8 cellular contexts compared by ENCODE assay signal in the genomic region with DNA sequence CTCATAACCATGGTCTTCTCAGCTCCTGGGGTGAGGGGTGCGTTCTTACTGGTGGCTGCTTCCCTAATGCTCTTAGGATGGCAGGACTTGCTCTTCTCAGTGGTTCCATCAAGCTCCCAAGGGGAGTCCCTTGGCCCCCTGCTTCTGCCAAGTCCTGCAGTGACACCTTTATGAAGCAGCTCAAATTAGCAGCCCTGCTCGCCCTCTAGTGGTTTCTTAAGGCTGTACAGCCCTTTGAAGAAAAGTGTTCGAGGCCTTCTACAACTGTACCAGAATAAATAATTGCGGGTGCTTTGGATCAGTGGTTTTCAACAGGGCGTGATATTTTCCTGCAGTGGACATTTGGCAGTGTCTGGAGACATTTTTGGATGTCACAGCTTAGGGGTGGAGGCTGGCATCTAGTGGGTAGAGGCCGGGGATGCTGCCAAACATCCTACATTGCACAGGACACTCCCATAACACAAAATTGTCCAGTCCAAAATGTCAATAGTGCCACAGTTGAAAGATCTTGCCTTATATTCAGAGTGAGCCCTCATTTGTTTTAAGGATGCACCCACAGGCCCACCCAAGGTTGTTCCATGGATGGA.
DNase-seq lines count a peak whose midpoint lies in the region; ATAC-seq and TF ChIP-seq lines count a peak whose summit lies in the region.

No MANE protein-coding gene starts in this region.

- H3K4me1 ChIP-seq in A673 (ENCODE audit: insufficient read depth, low read length, poor library complexity, severe bottlenecking), result no peaks in the 10 kb centered on the region

- H3K4me1 Mint-ChIP-seq in activated naive CD8-positive, alpha-beta T cell treated with anti-CD3 and anti-CD28 coated beads, Interleukin-2, amount 50 U/mL, for 24 hours, result peaks cover 5% of the 10 kb centered on the region
- H3K4me1 Mint-ChIP-seq in stimulated activated memory B cell treated with anti-CD40 and anti-IgM and Interleukin-4, amounts not matched to agents 10 μg/mL and 1 μg/mL and 100 μg/mL, for 72 hours, result no peaks in the 10 kb centered on the region

- ATAC-seq in HG03135 (IDR thresholded peaks at IDR 0.05; ENCODE audit: unreplicated experiment), result peak; percentile 69
- ATAC-seq in activated naive CD8-positive, alpha-beta T cell treated with anti-CD3 and anti-CD28 coated beads, Interleukin-2, amount 50 U/mL, for 24 hours, result peak; percentile 49
- peak; percentile 54 for ATAC-seq in stimulated activated memory B cell treated with anti-CD40 and anti-IgM and Interleukin-4, amounts not matched to agents 10 μg/mL and 1 μg/mL and 100 μg/mL, for 72 hours
- ATAC-seq in HG03139 (IDR thresholded peaks at IDR 0.05; ENCODE audit: unreplicated experiment), result no peak

- intact Hi-C loops in A673 (cut with micrococcal nuclease; ENCODE audit: unreplicated experiment), result loop anchor here (5.0 kb wide), 1 partner anchor 513 kb away; no protein-coding TSS in a partner anchor

- DNase-seq in A673 (ENCODE audit: low spot score) (peak; percentile 63), GM12865 (ENCODE audit: low read depth) (peak; percentile 38), RPMI8226 (peak; percentile 40), left kidney (ENCODE audit: low read depth, low spot score) (peak; percentile 57)
- peak; percentile 9 for DNase-seq in activated naive CD8-positive, alpha-beta T cell treated with anti-CD3 and anti-CD28 coated beads, Interleukin-2, amount 50 U/mL, for 24 hours

- H3K36me3 Mint-ChIP-seq in activated naive CD8-positive, alpha-beta T cell treated with anti-CD3 and anti-CD28 coated beads, Interleukin-2, amount 50 U/mL, for 24 hours (ENCODE audit: low read depth), result no peaks in the 10 kb centered on the region
- no peaks in the 10 kb centered on the region for H3K36me3 Mint-ChIP-seq in stimulated activated memory B cell treated with anti-CD40 and anti-IgM and Interleukin-4, amounts not matched to agents 10 μg/mL and 1 μg/mL and 100 μg/mL, for 72 hours

- H3K27ac ChIP-seq in A673 (ENCODE audit: low read depth, low read length, poor library complexity, severe bottlenecking), result no peak overlapping the region

- no peak overlapping the region for H3K27ac Mint-ChIP-seq in activated naive CD8-positive, alpha-beta T cell treated with anti-CD3 and anti-CD28 coated beads, Interleukin-2, amount 50 U/mL, for 24 hours
- no peak overlapping the region for H3K27ac Mint-ChIP-seq in stimulated activated memory B cell treated with anti-CD40 and anti-IgM and Interleukin-4, amounts not matched to agents 10 μg/mL and 1 μg/mL and 100 μg/mL, for 72 hours

- CTCF ChIA-PET in A673 (lab: Charles Lee), result interaction anchor here (0.6 to 1.4 kb wide), 4 partner anchors 10 to 597 kb away, joined by 3 to 6 read pairs (median 3); no protein-coding TSS in a partner anchor

- H3K27me3 ChIP-seq in A673 (replicated peaks; ENCODE audit: insufficient read depth, low read depth, low read length, poor library complexity), result peaks cover 3% of the 10 kb centered on the region

- no TSS peak for BruUV-seq in A673 (replicated peaks; lab: Mats Ljungman, UMichigan)

- H3K27me3 Mint-ChIP-seq in activated naive CD8-positive, alpha-beta T cell treated with anti-CD3 and anti-CD28 coated beads, Interleukin-2, amount 50 U/mL, for 24 hours, result no peaks in the 10 kb centered on the region
- no peaks in the 10 kb centered on the region for H3K27me3 Mint-ChIP-seq in stimulated activated memory B cell treated with anti-CD40 and anti-IgM and Interleukin-4, amounts not matched to agents 10 μg/mL and 1 μg/mL and 100 μg/mL, for 72 hours

- no peaks in the 10 kb centered on the region for H3K9me3 ChIP-seq in A673 (ENCODE audit: low read depth, low read length, poor library complexity, severe bottlenecking)

- POLR2A ChIA-PET in A673 (lab: Charles Lee; ENCODE audit: low non-redundant PET), result no interaction called here

- H3K9me3 Mint-ChIP-seq in activated naive CD8-positive, alpha-beta T cell treated with anti-CD3 and anti-CD28 coated beads, Interleukin-2, amount 50 U/mL, for 24 hours, result no peaks in the 10 kb centered on the region
- H3K9me3 Mint-ChIP-seq in stimulated activated memory B cell treated with anti-CD40 and anti-IgM and Interleukin-4, amounts not matched to agents 10 μg/mL and 1 μg/mL and 100 μg/mL, for 72 hours, result no peaks in the 10 kb centered on the region

- no peak overlapping the region for H3K4me3 Mint-ChIP-seq in activated naive CD8-positive, alpha-beta T cell treated with anti-CD3 and anti-CD28 coated beads, Interleukin-2, amount 50 U/mL, for 24 hours
- H3K4me3 Mint-ChIP-seq in stimulated activated memory B cell treated with anti-CD40 and anti-IgM and Interleukin-4, amounts not matched to agents 10 μg/mL and 1 μg/mL and 100 μg/mL, for 72 hours, result no peak overlapping the region

- H3K36me3 ChIP-seq in A673 (ENCODE audit: insufficient read depth, low read length, poor library complexity, severe bottlenecking), result no peaks in the 10 kb centered on the region

- peak; percentile 82 for TF ChIP-seq CTCF in A673 (conservative IDR thresholded peaks at IDR 0.05; ENCODE audit: low read depth, low read length)
- TF ChIP-seq CTCF in GM12865 (IDR thresholded peaks at IDR 0.05; ENCODE audit: insufficient read depth, low read depth, low read length, missing control alignments), result peak; percentile 63

- no peak overlapping the region for H3K4me3 ChIP-seq in A673 (ENCODE audit: low read depth, low read length, poor library complexity, severe bottlenecking)
- no peak overlapping the region for H3K4me3 ChIP-seq in GM12865 (ENCODE audit: low read depth, low read length)

Comparison
In these comparisons a context has a peak if more than half of its experiments do, and no peak if none do; other contexts are left out.
1. DNase-seq: peak in every context shown above with its lines; median percentile 63 in A673; 57 in left kidney; 40 in RPMI8226; 38 in GM12865; 9 in activated naive CD8-positive, alpha-beta T cell treated with anti-CD3 and anti-CD28 coated beads, Interleukin-2, amount 50 U/mL, for 24 hours.